8 cellular contexts compared by ENCODE assay signal in the genomic region with DNA sequence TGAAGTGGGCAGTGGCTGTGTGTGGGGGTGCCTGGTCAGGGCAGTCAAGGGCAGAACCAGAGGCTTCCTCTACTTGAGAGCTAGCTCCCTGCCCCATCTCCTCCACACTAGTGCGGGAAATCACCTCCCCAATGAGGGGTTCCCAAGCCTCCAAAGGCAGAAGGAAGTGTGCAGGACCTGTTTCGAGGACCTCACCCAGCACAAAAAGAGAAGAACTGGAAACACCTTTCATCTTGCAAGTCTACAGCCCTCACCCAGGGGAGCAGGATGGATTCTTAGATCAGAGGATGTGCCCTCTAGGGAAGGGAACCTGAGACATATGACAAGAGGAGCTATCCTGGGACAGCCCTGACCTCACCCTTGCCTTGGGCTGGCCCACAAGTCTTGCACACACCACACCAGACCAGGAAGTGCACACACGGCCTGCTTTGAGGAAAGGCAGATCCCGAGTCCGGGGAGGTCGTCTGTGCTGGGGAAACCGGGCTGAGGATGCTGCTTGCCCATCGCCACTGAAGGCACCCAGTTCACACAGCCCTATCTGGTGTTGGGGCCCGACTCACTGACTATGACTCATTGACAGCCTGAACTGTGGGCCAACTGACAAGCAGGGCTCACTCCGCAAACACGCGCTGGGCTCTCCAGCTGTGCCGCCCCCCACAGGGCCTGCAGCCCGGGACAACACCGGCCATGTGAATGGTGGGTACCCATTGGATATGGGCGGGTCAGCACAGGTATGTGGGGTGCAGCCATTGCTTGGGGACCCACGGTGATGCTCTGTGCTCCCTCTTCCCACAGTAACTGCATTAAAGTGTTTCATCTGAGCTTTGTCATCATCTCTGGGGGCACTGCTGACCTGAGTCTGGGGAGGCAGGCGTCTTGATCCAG.
DNase-seq lines count a peak whose midpoint lies in the region; ATAC-seq and TF ChIP-seq lines count a peak whose summit lies in the region.

No MANE protein-coding gene starts in this region.

- peak overlapping the region; percentile 84 for H3K4me3 Mint-ChIP-seq in activated naive CD8-positive, alpha-beta T cell
- H3K4me3 Mint-ChIP-seq in nephron, result peak overlapping the region; percentile 78 to 86 (median 83)

- H3K36me3 Mint-ChIP-seq in activated naive CD8-positive, alpha-beta T cell, result peaks cover 5% of the 10 kb centered on the region
- peaks cover 3% of the 10 kb centered on the region for H3K36me3 Mint-ChIP-seq in nephron (ENCODE audit: low read depth)

- no peak for DNase-seq in GM12864 (ENCODE audit: low read depth)
- peak; percentile 75 for DNase-seq in RWPE1 (ENCODE audit: low spot score)
- no peak for DNase-seq in GM19238 (ENCODE audit: insufficient read length, low spot score)
- DNase-seq in midbrain (lab: John Stamatoyannopoulos, UW), result no peak

- H3K4me3 ChIP-seq in GM12864 (ENCODE audit: low read depth, low read length), result peak overlapping the region; percentile 83

- CTCF ChIA-PET in RWPE1 (lab: Yijun Ruan, JAX), result interaction anchor here (0.7 to 1.0 kb wide), 4 partner anchors 19 to 440 kb away, joined by 3 to 4 read pairs (median 3); partner anchors contain the start of gene DNAJC5

- H3K27ac Mint-ChIP-seq in activated naive CD8-positive, alpha-beta T cell, result peak overlapping the region; percentile 66
- peak overlapping the region in 1 of 3 experiments; percentile 48 for H3K27ac Mint-ChIP-seq in nephron

- POLR2A ChIA-PET in RWPE1 (lab: Yijun Ruan, JAX; ENCODE audit: low non-redundant PET), result interaction anchor here (0.6 kb wide), 2 partner anchors 16 to 21 kb away, joined by 3 to 7 read pairs; partner anchors contain the start of gene UCKL1

- ATAC-seq in GM19324 (IDR thresholded peaks at IDR 0.05; ENCODE audit: low FRiP score, unreplicated experiment) (no peak), GM18502 (IDR thresholded peaks at IDR 0.05; ENCODE audit: poor library complexity, unreplicated experiment) (no peak)

- TF ChIP-seq CTCF in GM12864 (IDR thresholded peaks at IDR 0.05; ENCODE audit: low read depth, low read length, missing control alignments) (no peak), RWPE1 (conservative IDR thresholded peaks at IDR 0.05; ENCODE audit: low read depth) (no peak), nephron (IDR thresholded peaks at IDR 0.05; ENCODE audit: unreplicated experiment in 3 of 3) (no peak)

- peaks cover 60% of the 10 kb centered on the region for H3K4me1 Mint-ChIP-seq in activated naive CD8-positive, alpha-beta T cell (ENCODE audit: low read depth)
- peaks cover 44% of the 10 kb centered on the region for H3K4me1 Mint-ChIP-seq in nephron

- no peaks in the 10 kb centered on the region for H3K27me3 Mint-ChIP-seq in activated naive CD8-positive, alpha-beta T cell
- peaks cover 5% of the 10 kb centered on the region for H3K27me3 Mint-ChIP-seq in nephron (ENCODE audit: low read depth)

- no peaks in the 10 kb centered on the region for H3K9me3 Mint-ChIP-seq in activated naive CD8-positive, alpha-beta T cell (ENCODE audit: low read depth)
- H3K9me3 Mint-ChIP-seq in nephron, result no peaks in the 10 kb centered on the region

- peak overlapping the region; percentile 95 for H3K27ac ChIP-seq in RWPE1
